12 cellular contexts compared by ENCODE assay signal in the genomic region with DNA sequence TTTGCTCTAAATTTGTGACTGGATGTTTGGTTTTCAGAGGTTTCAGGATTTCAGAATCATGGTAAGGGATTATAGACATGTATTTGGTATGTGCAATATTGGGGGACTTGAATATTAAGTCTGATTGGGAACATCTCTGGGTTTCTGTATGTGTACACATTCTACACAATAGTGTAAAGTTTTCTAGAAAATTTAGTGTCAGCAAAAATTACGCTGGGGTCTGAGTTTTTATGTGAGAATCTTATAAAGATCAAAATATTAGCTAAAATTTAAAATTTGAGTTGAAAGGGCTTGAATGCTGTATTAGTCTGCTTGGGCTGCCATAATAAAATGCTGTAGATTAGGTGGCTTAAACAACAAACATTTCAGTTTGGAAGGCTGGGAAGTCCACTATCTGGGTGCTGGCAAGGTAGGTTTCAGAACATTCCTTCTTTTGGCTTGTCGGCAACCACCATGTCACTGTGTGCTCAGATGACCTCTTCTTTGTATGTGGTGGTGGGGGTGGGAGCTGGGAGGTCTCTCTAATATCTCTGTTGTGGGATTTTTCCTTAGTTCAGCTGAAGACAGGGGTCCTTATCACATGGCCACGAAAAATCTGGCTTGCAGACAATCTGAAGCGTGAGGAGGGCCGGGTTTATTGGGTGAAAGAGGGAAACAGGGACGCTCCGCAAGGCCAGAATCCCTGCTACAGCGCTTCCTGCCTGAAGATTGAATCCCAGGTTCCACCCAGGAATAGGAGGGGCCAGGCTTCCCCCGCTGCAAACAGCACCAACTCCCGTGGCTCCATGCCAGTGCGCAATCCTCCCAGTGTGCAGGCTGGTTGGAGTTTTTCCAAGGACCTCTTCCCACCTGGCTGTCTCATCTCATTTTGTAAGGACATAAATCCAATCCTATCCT.
DNase-seq lines count a peak whose midpoint lies in the region; ATAC-seq, FAIRE-seq and TF ChIP-seq lines count a peak whose summit lies in the region.
"Had no signal": no experiment of that assay in that cellular context is flagged by ENCODE, and none has a peak within 500 bp of the region (broad histone marks: within the 10 kb centered on the region; RNA-seq: fewer than 3 reads in every experiment).

No MANE protein-coding gene starts in this region.

- H3K27ac Mint-ChIP-seq in stimulated activated effector memory CD8-positive, alpha-beta T cell treated with anti-CD3 and anti-CD28 coated beads, Interleukin-12 subunit alpha, Interleukin-12 subunit beta, amount 100 ng/mL, for 72 hours = no peak overlapping the region
- H3K27ac Mint-ChIP-seq: activated CD4-positive, alpha-beta T cell treated with anti-CD3 and anti-CD28 coated beads, Interleukin-2, amount 10 ng/mL, durations not matched to agents 7 days and 5 days had no signal

- H3K36me3 ChIP-seq in breast epithelium (no peaks in the 10 kb centered on the region), mammary epithelial cell (ENCODE audit: insufficient read depth, low read length) (no peaks in the 10 kb centered on the region), uterus (no peaks in the 10 kb centered on the region)
- H3K36me3 ChIP-seq: ascending aorta had no signal

- H3K79me2 ChIP-seq in mammary epithelial cell (ENCODE audit: insufficient read depth, low read length) = no peaks in the 10 kb centered on the region

- CTCF ChIA-PET in mammary epithelial cell (lab: Charles Lee; ENCODE audit: low non-redundant PET) = no interaction called here

- H3K27ac ChIP-seq in breast epithelium = peak overlapping the region; percentile 45 to 76
- H3K27ac ChIP-seq in mammary epithelial cell (ENCODE audit: insufficient read depth, low read depth, low read length) = no peak overlapping the region
- peak overlapping the region; percentile 66 to 71 for H3K27ac ChIP-seq in uterus
- H3K27ac ChIP-seq: ascending aorta had no signal

- dilution Hi-C loops in mammary epithelial cell (cut with HindIII; ENCODE audit: low sequenced_read_pairs) = no loop called here

- WGBS in mammary epithelial cell (ENCODE audit: low coverage, missing lambda C conversion rate) = 74% methylated on average over 11 of the region's 11 CpGs

- H3K4me1 ChIP-seq in breast epithelium (no peaks in the 10 kb centered on the region), mammary epithelial cell (ENCODE audit: insufficient read depth, low read length) (no peaks in the 10 kb centered on the region), uterus (peaks cover 0 to 6% of the 10 kb centered on the region in 2 donors)
- H3K4me1 ChIP-seq: ascending aorta had no signal

- TF ChIP-seq POLR2A in breast epithelium (IDR thresholded peaks at IDR 0.05) (no peak), uterus (IDR thresholded peaks at IDR 0.05) (no peak), GM12892 (IDR thresholded peaks at IDR 0.05; ENCODE audit: low read depth, low read length) (no peak)

- H3K4me3 Mint-ChIP-seq in stimulated activated effector memory CD8-positive, alpha-beta T cell treated with anti-CD3 and anti-CD28 coated beads, Interleukin-12 subunit alpha, Interleukin-12 subunit beta, amount 100 ng/mL, for 72 hours = no peak overlapping the region
- H3K4me3 Mint-ChIP-seq: activated CD4-positive, alpha-beta T cell treated with anti-CD3 and anti-CD28 coated beads, Interleukin-2, amount 10 ng/mL, durations not matched to agents 7 days and 5 days had no signal

- H3K27me3 ChIP-seq in breast epithelium (no peaks in the 10 kb centered on the region), mammary epithelial cell (ENCODE audit: insufficient read depth, low read length) (no peaks in the 10 kb centered on the region), uterus (no peaks in the 10 kb centered on the region)
- H3K27me3 ChIP-seq: ascending aorta had no signal

- H3K9me3 ChIP-seq in breast epithelium (no peaks in the 10 kb centered on the region), mammary epithelial cell (replicated peaks; ENCODE audit: insufficient read depth, low read length) (no peaks in the 10 kb centered on the region), uterus (no peaks in the 10 kb centered on the region)
- H3K9me3 ChIP-seq: ascending aorta had no signal

- H3K4me3 ChIP-seq in breast epithelium = peak overlapping the region in 2 of 3 donors; percentile 11 to 31
- no peak overlapping the region for H3K4me3 ChIP-seq in mammary epithelial cell (replicated peaks in 1 of 3; ENCODE audit: insufficient read depth in 1 of 3, low read depth in 2 of 3, low read length in 3 of 3)
- no peak overlapping the region for H3K4me3 ChIP-seq in uterus
- H3K4me3 ChIP-seq: ascending aorta had no signal

- no peaks in the 10 kb centered on the region for H4K20me1 ChIP-seq in mammary epithelial cell (ENCODE audit: insufficient read depth, low read length)

- intact Hi-C loops in breast epithelium (cut with DNase I; ENCODE audit: low total_unique reads) = no loop called here
- intact Hi-C loops in mammary epithelial cell (cut with micrococcal nuclease) = no loop called here
- intact Hi-C loops in uterus (cut with DNase I; ENCODE audit: low total_unique reads) = no loop called here

- H2AFZ ChIP-seq in mammary epithelial cell (ENCODE audit: low read depth, low read length) = no peak overlapping the region

- in situ Hi-C loops in mammary epithelial cell (cut with MboI; ENCODE audit: low sequenced_read_pairs in 2 of 2) = no loop called here

- no peak overlapping the region for H3K4me2 ChIP-seq in mammary epithelial cell (ENCODE audit: insufficient read depth, low read depth, low read length)

- no peak for FAIRE-seq in GM12892 (lab: Jason Lieb, UNC)
- FAIRE-seq: A204.1 had no signal

- TF ChIP-seq CTCF in breast epithelium (IDR thresholded peaks at IDR 0.05) (no peak), mammary epithelial cell (conservative IDR thresholded peaks at IDR 0.05 in 1 of 2, IDR thresholded peaks at IDR 0.05 in 1 of 2; ENCODE audit: extremely low read depth in 1 of 2, insufficient read depth in 1 of 2, low read depth in 1 of 2, low read length in 2 of 2) (no peak), uterus (IDR thresholded peaks at IDR 0.05) (no peak)

- DNase-seq in breast epithelium (ENCODE audit: low spot score in 2 of 2) (peak in 1 of 2 donors; percentile 24), mammary epithelial cell (no peak), amniotic epithelial cell (ENCODE audit: low read depth) (peak; percentile 62), left lobe of liver (ENCODE audit: low spot score) (no peak), uterus (peak; percentile 66 to 73), ureter (ENCODE audit: low spot score) (no peak), GM12892 (ENCODE audit: insufficient read length) (no peak)
- DNase-seq in stimulated activated effector memory CD8-positive, alpha-beta T cell treated with anti-CD3 and anti-CD28 coated beads, Interleukin-12 subunit alpha, Interleukin-12 subunit beta, amount 100 ng/mL, for 72 hours (ENCODE audit: low spot score in 2 of 2) = no peak
- DNase-seq: activated CD4-positive, alpha-beta T cell treated with anti-CD3 and anti-CD28 coated beads, Interleukin-2, amount 10 ng/mL, durations not matched to agents 7 days and 5 days; nucleus accumbens had no signal

- no peaks in the 10 kb centered on the region for H3K36me3 Mint-ChIP-seq in stimulated activated effector memory CD8-positive, alpha-beta T cell treated with anti-CD3 and anti-CD28 coated beads, Interleukin-12 subunit alpha, Interleukin-12 subunit beta, amount 100 ng/mL, for 72 hours

- ATAC-seq in left lobe of liver = peak; percentile 60
- ATAC-seq in stimulated activated effector memory CD8-positive, alpha-beta T cell treated with anti-CD3 and anti-CD28 coated beads, Interleukin-12 subunit alpha, Interleukin-12 subunit beta, amount 100 ng/mL, for 72 hours = no peak

- H3K9ac ChIP-seq in mammary epithelial cell (ENCODE audit: insufficient read depth, low read length) = no peak overlapping the region

- no peaks in the 10 kb centered on the region for H3K9me3 Mint-ChIP-seq in stimulated activated effector memory CD8-positive, alpha-beta T cell treated with anti-CD3 and anti-CD28 coated beads, Interleukin-12 subunit alpha, Interleukin-12 subunit beta, amount 100 ng/mL, for 72 hours
- H3K9me3 Mint-ChIP-seq: activated CD4-positive, alpha-beta T cell treated with anti-CD3 and anti-CD28 coated beads, Interleukin-2, amount 10 ng/mL, durations not matched to agents 7 days and 5 days had no signal

- no TSS peak for BruUV-seq in mammary epithelial cell (replicated peaks; lab: Mats Ljungman, UMichigan)

- H3K4me1 Mint-ChIP-seq in stimulated activated effector memory CD8-positive, alpha-beta T cell treated with anti-CD3 and anti-CD28 coated beads, Interleukin-12 subunit alpha, Interleukin-12 subunit beta, amount 100 ng/mL, for 72 hours = peaks cover 30% of the 10 kb centered on the region
- H3K4me1 Mint-ChIP-seq: activated CD4-positive, alpha-beta T cell treated with anti-CD3 and anti-CD28 coated beads, Interleukin-2, amount 10 ng/mL, durations not matched to agents 7 days and 5 days had no signal

Comparison
In these comparisons a context has a peak if more than half of its experiments do, and no peak if none do; other contexts are left out.
1. H3K4me3 ChIP-seq: peak in breast epithelium (2 of 3); none in mammary epithelial cell (0 of 3) and uterus (0 of 2).
2. DNase-seq: peak in amniotic epithelial cell (single experiment) and uterus (2 of 2); none in mammary epithelial cell (single experiment), left lobe of liver (single experiment), stimulated activated effector memory CD8-positive, alpha-beta T cell treated with anti-CD3 and anti-CD28 coated beads, Interleukin-12 subunit alpha, Interleukin-12 subunit beta, amount 100 ng/mL, for 72 hours (0 of 2), ureter (single experiment) and GM12892 (single experiment).